In genomic region chr10:6776170-6776569, GRCh38 we compare ENCODE assay signal across 17 cellular contexts.
DNase-seq lines count a peak whose midpoint lies in the region; ATAC-seq and TF ChIP-seq lines count a peak whose summit lies in the region.
"Had no signal": no experiment of that assay in that cellular context is flagged by ENCODE, and none has a peak within 500 bp of the region (broad histone marks: within the 10 kb centered on the region; RNA-seq: fewer than 3 reads in every experiment).

No MANE protein-coding gene starts in this region.

- H3K4me3 ChIP-seq in breast epithelium (no peak overlapping the region), IMR-90 (ENCODE audit: insufficient read depth, low read depth, low read length) (no peak overlapping the region), hepatocyte (no peak overlapping the region)
- H3K4me3 ChIP-seq: A549; BLaER1 treated with 17β-estradiol and CSF1 and Interleukin-3, amounts not matched to agents 10 nM and 100 nM had no signal

- H3K4me1 Mint-ChIP-seq in MCF 10A (ENCODE audit: insufficient read depth, unreplicated experiment) = peaks cover 40% of the 10 kb centered on the region

- H2BK120ac ChIP-seq in IMR-90 (ENCODE audit: low read depth, low read length) = no peak overlapping the region; the same call in 1 of the 2 replicates

- H3K9me1 ChIP-seq in IMR-90 (ENCODE audit: insufficient read depth, low read length) = peaks cover 14% of the 10 kb centered on the region

- peaks cover 6% of the 10 kb centered on the region for H3K9me3 Mint-ChIP-seq in MCF 10A (ENCODE audit: unreplicated experiment)
- H3K9me3 Mint-ChIP-seq: CD4-positive, alpha-beta T cell; CD8-positive, alpha-beta T cell had no signal

- H3K4me1 ChIP-seq in breast epithelium (no peaks in the 10 kb centered on the region), IMR-90 (ENCODE audit: control insufficient read depth, insufficient read depth, low read length) (peaks cover 14% of the 10 kb centered on the region; the same call in 1 of the 2 replicates), hepatocyte (ENCODE audit: insufficient read depth) (peaks cover 1% of the 10 kb centered on the region)
- H3K4me1 ChIP-seq: Caco-2 had no signal

- ATAC-seq in IMR-90 (ENCODE audit: low read depth) = no peak
- ATAC-seq: A549; CD8-positive, alpha-beta T cell had no signal

- H3K4me2 ChIP-seq in IMR-90 (ENCODE audit: low read depth, low read length) = no peak overlapping the region
- H3K4me2 ChIP-seq in hepatocyte = no peak overlapping the region
- H3K4me2 ChIP-seq: A549; BLaER1 treated with 17β-estradiol and CSF1 and Interleukin-3, amounts not matched to agents 10 nM and 100 nM had no signal

- no peak overlapping the region for H4K91ac ChIP-seq in IMR-90 (ENCODE audit: insufficient read depth, low read depth, low read length)

- H3K27ac ChIP-seq in breast epithelium (no peak overlapping the region), IMR-90 (ENCODE audit: insufficient read depth, low read length) (no peak overlapping the region), hepatocyte (peak overlapping the region; percentile 18)
- H3K27ac ChIP-seq: 22Rv1; BLaER1 treated with 17β-estradiol and CSF1 and Interleukin-3, amounts not matched to agents 10 nM and 100 nM; C4-2B had no signal

- no peak overlapping the region for H2AK9ac ChIP-seq in IMR-90 (replicated peaks; ENCODE audit: low read depth, low read length, poor library complexity)

- H2AK5ac ChIP-seq in IMR-90 (ENCODE audit: low read depth, low read length) = 0 out of 2 replicates have a peak overlapping the region, but pooled peaks have one; percentile 18

- H2BK5ac ChIP-seq in IMR-90 (ENCODE audit: low read depth, low read length, poor library complexity, severe bottlenecking) = peak overlapping the region; percentile 27

- no peak overlapping the region for H3K56ac ChIP-seq in IMR-90 (ENCODE audit: extremely low read depth, insufficient read depth, low read length)

- CTCF ChIA-PET in MCF 10A (lab: Yijun Ruan, JAX) = interaction anchor here (0.6 kb wide), 1 partner anchor 173 kb away, joined by 3 read pairs; no protein-coding TSS in a partner anchor
- CTCF ChIA-PET in IMR-90 (lab: Yijun Ruan, JAX) = no interaction called here

- H3K79me2 ChIP-seq in hepatocyte = no peaks in the 10 kb centered on the region

- peak overlapping the region; percentile 35 for H2AFZ ChIP-seq in IMR-90 (replicated peaks; ENCODE audit: low read length, poor library complexity)
- no peak overlapping the region for H2AFZ ChIP-seq in hepatocyte

- no peak overlapping the region for H3K18ac ChIP-seq in IMR-90 (ENCODE audit: low read depth, low read length)

- no peak for TF ChIP-seq RAD21 in IMR-90 (IDR thresholded peaks at IDR 0.05; ENCODE audit: low read length)

- H3K14ac ChIP-seq in IMR-90 (replicated peaks; ENCODE audit: low read depth, low read length) = peak overlapping the region; percentile 29; the same call in 1 of the 2 replicates

- H4K20me1 ChIP-seq in IMR-90 (ENCODE audit: insufficient read depth, low read length) = no peaks in the 10 kb centered on the region
- H4K20me1 ChIP-seq in hepatocyte (ENCODE audit: insufficient read depth, poor library complexity, severe bottlenecking) = no peaks in the 10 kb centered on the region
- H4K20me1 ChIP-seq: BLaER1 treated with 17β-estradiol and CSF1 and Interleukin-3, amounts not matched to agents 10 nM and 100 nM had no signal

- TF ChIP-seq POLR2A in breast epithelium (IDR thresholded peaks at IDR 0.05) = no peak
- TF ChIP-seq POLR2A in IMR-90 (IDR thresholded peaks at IDR 0.05; ENCODE audit: low read depth, low read length) = no peak

- peak overlapping the region; percentile 93 for H2BK15ac ChIP-seq in IMR-90 (ENCODE audit: low read depth, low read length)

- no peaks in the 10 kb centered on the region for H3K36me3 Mint-ChIP-seq in MCF 10A (ENCODE audit: insufficient read depth, unreplicated experiment)
- H3K36me3 Mint-ChIP-seq: CD8-positive, alpha-beta T cell had no signal

- dilution Hi-C loops in IMR-90 (cut with HindIII; ENCODE audit: low sequenced_read_pairs, unreplicated experiment) = no loop called here

- H3K36me3 ChIP-seq in breast epithelium (no peaks in the 10 kb centered on the region), IMR-90 (ENCODE audit: control insufficient read depth, insufficient read depth, low read length) (no peaks in the 10 kb centered on the region), hepatocyte (replicated peaks; ENCODE audit: insufficient read depth, low read depth) (no peaks in the 10 kb centered on the region)
- H3K36me3 ChIP-seq: BLaER1 treated with 17β-estradiol and CSF1 and Interleukin-3, amounts not matched to agents 10 nM and 100 nM had no signal

- peak overlapping the region in 1 of 2 experiments; percentile 37; a peak in 1 of 4 replicates for H4K8ac ChIP-seq in IMR-90 (ENCODE audit: low read depth in 2 of 2, low read length in 2 of 2)

- H3K9ac ChIP-seq in IMR-90 (ENCODE audit: low read depth, low read length) = no peak overlapping the region
- H3K9ac ChIP-seq: BLaER1 treated with 17β-estradiol and CSF1 and Interleukin-3, amounts not matched to agents 10 nM and 100 nM had no signal

- H3K27me3 Mint-ChIP-seq in MCF 10A (ENCODE audit: insufficient read depth, unreplicated experiment) = no peaks in the 10 kb centered on the region

- BruUV-seq in MCF 10A (replicated peaks; lab: Mats Ljungman, UMichigan) = no TSS peak
- no TSS peak for BruUV-seq in IMR-90 (replicated peaks; lab: Mats Ljungman, UMichigan)

- 0 out of 2 replicates have a peak overlapping the region, but pooled peaks have one; percentile 29 for H2BK20ac ChIP-seq in IMR-90 (ENCODE audit: low read depth, low read length)

- intact Hi-C loops in MCF 10A (cut with micrococcal nuclease) = no loop called here
- intact Hi-C loops in breast epithelium (cut with DNase I; ENCODE audit: low total_unique reads) = no loop called here
- intact Hi-C loops in IMR-90 (cut with micrococcal nuclease) = no loop called here

- peak overlapping the region; percentile 98 for H3K27ac Mint-ChIP-seq in MCF 10A (ENCODE audit: low read depth, unreplicated experiment)
- H3K27ac Mint-ChIP-seq: B cell; CD4-positive, alpha-beta T cell; CD8-positive, alpha-beta T cell had no signal

- H3K79me1 ChIP-seq in IMR-90 (ENCODE audit: low read depth in 1 of 2, low read length in 2 of 2) = peaks cover 5 to 13% of the 10 kb centered on the region in 2 experiments; a peak in 3 of 4 replicates

- no peak overlapping the region for H3K4me3 Mint-ChIP-seq in MCF 10A (ENCODE audit: unreplicated experiment)
- H3K4me3 Mint-ChIP-seq: B cell; CD4-positive, alpha-beta T cell; CD8-positive, alpha-beta T cell had no signal

- in situ Hi-C loops in IMR-90 (cut with MboI; ENCODE audit: low sequenced_read_pairs) = no loop called here

- H3K23ac ChIP-seq in IMR-90 (ENCODE audit: low read depth, low read length) = no peak overlapping the region

- DNase-seq in MCF 10A (ENCODE audit: unreplicated experiment) (no peak), breast epithelium (ENCODE audit: low spot score in 2 of 2) (no peak), IMR-90 (no peak), hepatocyte (ENCODE audit: low spot score) (no peak), pons (ENCODE audit: low spot score) (no peak)
- DNase-seq: AML-193; Caco-2; Calu3; CD4-positive, alpha-beta T cell; CD8-positive, alpha-beta T cell; DMS79 treated with DMSO at 0.1 percent for 48 hours; GF-D8 had no signal

- no peak overlapping the region; the same call in 1 of the 2 replicates for H4K5ac ChIP-seq in IMR-90 (ENCODE audit: low read depth, low read length)

- WGBS in IMR-90 (ENCODE audit: extremely low coverage in 2 of 2, insufficient read length in 1 of 2), 2 experiments = 60% methylated on average over 1 of the region's 5 CpGs; no CpG with 5 or more reads in 1 of the 2 experiments
- WGBS in hepatocyte (ENCODE audit: low lambda C conversion rate, missing lambda C conversion rate) = 80% methylated on average over 5 of the region's 5 CpGs

- H3K27me3 ChIP-seq in breast epithelium (no peaks in the 10 kb centered on the region), IMR-90 (ENCODE audit: control insufficient read depth, insufficient read depth, low read length) (no peaks in the 10 kb centered on the region), hepatocyte (no peaks in the 10 kb centered on the region)
- H3K27me3 ChIP-seq: BLaER1 treated with 17β-estradiol and CSF1 and Interleukin-3, amounts not matched to agents 10 nM and 100 nM had no signal

- H3K4ac ChIP-seq in IMR-90 (ENCODE audit: low read depth, low read length) = peak overlapping the region; percentile 55; the same call in 1 of the 2 replicates

- POLR2A ChIA-PET in MCF 10A (lab: Yijun Ruan, JAX) (interaction anchor here (0.7 kb wide), 1 partner anchor 20 kb away, joined by 4 read pairs; no protein-coding TSS in a partner anchor), IMR-90 (lab: Charles Lee; ENCODE audit: unreplicated experiment) (no interaction called here)

- no peaks in the 10 kb centered on the region for H3K9me3 ChIP-seq in breast epithelium
- no peaks in the 10 kb centered on the region for H3K9me3 ChIP-seq in IMR-90 (ENCODE audit: control insufficient read depth, insufficient read depth, low read length)
- no peaks in the 10 kb centered on the region for H3K9me3 ChIP-seq in hepatocyte (ENCODE audit: low read depth)
- H3K9me3 ChIP-seq: Caco-2 had no signal

- TF ChIP-seq CTCF in MCF 10A (IDR thresholded peaks at IDR 0.05; ENCODE audit: unreplicated experiment) (no peak), breast epithelium (IDR thresholded peaks at IDR 0.05) (no peak), IMR-90 (conservative IDR thresholded peaks at IDR 0.05; ENCODE audit: low read depth, low read length) (no peak), hepatocyte (IDR thresholded peaks at IDR 0.05; ENCODE audit: poor library complexity) (no peak)

- no peaks in the 10 kb centered on the region for H3K9me2 ChIP-seq in hepatocyte (replicated peaks; ENCODE audit: insufficient read depth)

TF ChIP-seq in IMR-90, 13 proteins besides CTCF, POLR2A, EP300 and RAD21 (continues in another document):
- no peak for TF ChIP-seq USF2 (IDR thresholded peaks at IDR 0.05; ENCODE audit: low read depth, low read length)
- TF ChIP-seq MAFK (IDR thresholded peaks at IDR 0.05; ENCODE audit: low read depth, low read length) = no peak
- TF ChIP-seq BHLHE40 (IDR thresholded peaks at IDR 0.05; ENCODE audit: low read depth, low read length) = no peak
- no peak for TF ChIP-seq RFX5 (IDR thresholded peaks at IDR 0.05; ENCODE audit: low read depth, low read length)
- no peak for TF ChIP-seq RCOR1 (IDR thresholded peaks at IDR 0.05; ENCODE audit: insufficient replicate concordance, low read length)
- TF ChIP-seq CHD1 (IDR thresholded peaks at IDR 0.05; ENCODE audit: low read depth, low read length) = no peak
- TF ChIP-seq MAZ (IDR thresholded peaks at IDR 0.05; ENCODE audit: borderline replicate concordance, low read depth, low read length) = no peak
- TF ChIP-seq SMC3 (IDR thresholded peaks at IDR 0.05; ENCODE audit: low read depth, low read length) = no peak
